In genomic region chr16:54929090-54930033, GRCh38 we compare ENCODE assay signal across 8 cellular contexts. TPM values are rescaled to one million over a fixed set of nuclear protein-coding genes. Genes with fewer than 3 reads are reported as not detected.
A peak's percentile ranks its signal among the peaks of the same experiment; 100 is the strongest.
DNase-seq lines count a peak whose midpoint lies in the region; ATAC-seq and TF ChIP-seq lines count a peak whose summit lies in the region.

No MANE protein-coding gene starts in this region.

- ATAC-seq in gastroesophageal sphincter: peak; percentile 97

- H3K27me3 ChIP-seq in H7 (ENCODE audit: control insufficient read depth, insufficient read depth, low read length) (peaks cover 71% of the 10 kb centered on the region), gastroesophageal sphincter (peaks cover 100% of the 10 kb centered on the region)

- peak overlapping the region in 3 of 4 donors; percentile 59 to 74 (median 67) for H3K27ac ChIP-seq in gastroesophageal sphincter

- TF ChIP-seq POLR2A in gastroesophageal sphincter (IDR thresholded peaks at IDR 0.05): no peak

- H3K4me3 ChIP-seq in H7 (ENCODE audit: insufficient read depth, low read depth, low read length) (peak overlapping the region; percentile 68), gastroesophageal sphincter (peak overlapping the region; percentile 42 to 60)

- H3K36me3 ChIP-seq in H7 (replicated peaks; ENCODE audit: control insufficient read depth, insufficient read depth, low read length) (no peaks in the 10 kb centered on the region), gastroesophageal sphincter (no peaks in the 10 kb centered on the region)

- peaks cover 0 to 5% (median 0%) of the 10 kb centered on the region in 3 donors for H3K9me3 ChIP-seq in gastroesophageal sphincter

- DNase-seq in ELR (ENCODE audit: low read depth) (peak; percentile 98), H7 (peak; percentile 97), M059J (ENCODE audit: low read depth) (peak; percentile 99), SHP77 treated with DMSO at 0.1 percent for 48 hours (lab: John Stamatoyannopoulos, UW) (peak; percentile 94), activated gamma-delta T cell treated with Interleukin-2 at 50 U/mL for 16 hours (peak; percentile 91), nucleus accumbens (lab: John Stamatoyannopoulos, UW) (peak; percentile 52 to 100 (median 95)), superior temporal gyrus (ENCODE audit: extremely low spot score) (peak; percentile 95)

- peaks cover 0 to 61% (median 19%) of the 10 kb centered on the region in 3 donors for H3K4me1 ChIP-seq in gastroesophageal sphincter

- no peak for TF ChIP-seq EP300 in gastroesophageal sphincter (IDR thresholded peaks at IDR 0.05)

- 0% methylated on average over 6 to 19 of the region's 75 CpGs for WGBS in gastroesophageal sphincter (ENCODE audit: low coverage in 1 of 2), 2 donors

- no peak for TF ChIP-seq CTCF in gastroesophageal sphincter (IDR thresholded peaks at IDR 0.05)

RNA-seq across cellular contexts. Expression of gene IRX5, which starts 1.3 kb away (rescaled TPM):
- 1.2 and 1.5 TPM in 2 replicates for total RNA-seq in H7 (2014; rRNA removed; shearing (Covaris generic))
- 1.2 and 3.9 TPM in 2 replicates for total RNA-seq in M059J (2014; rRNA removed; shearing (Covaris generic))
- under 1 TPM in 2 of 4 donors, not detected in 2; 0.40 to 0.47 TPM for total RNA-seq in gastroesophageal sphincter

Comparison
In these comparisons a context has a peak if more than half of its experiments do, and no peak if none do; other contexts are left out.
1. Peak in every context shown above with its lines: DNase-seq, ATAC-seq, H3K4me3 ChIP-seq and H3K27ac ChIP-seq.